27 cellular contexts compared by ENCODE assay signal in genomic region chr1:116716391-116716790, GRCh38. TPM values are rescaled to one million over a fixed set of nuclear protein-coding genes. Genes with fewer than 3 reads are reported as not detected.
"Had no signal": no experiment of that assay in that cellular context is flagged by ENCODE, and none has a peak within 500 bp of the region (broad histone marks: within the 10 kb centered on the region; RNA-seq: fewer than 3 reads in every experiment).

No MANE protein-coding gene starts in this region.

- H3K9me3 ChIP-seq: SK-N-SH had no signal

- H3K4me3 Mint-ChIP-seq: T-cell; T-helper 1 cell treated with Interleukin-12 subunit alpha and Interleukin-12 subunit beta and Interleukin-4 antibody, amounts not matched to agents 30 μg/mL and 1 μg/mL, for 36 hours had no signal

- FAIRE-seq: HepG2 had no signal

- H3K36me3 Mint-ChIP-seq: T-cell had no signal

- H3K27ac ChIP-seq: KMS-11, RWPE1 had no signal

- DNase-seq: IMR-90, Kasumi-1, MM.1S, NCI-H1092 treated with DMSO at 0.1 percent for 48 hours, NCI-H1436, NCI-H1694 treated with DMSO at 0.1 percent for 48 hours, NCI-H1930, NCI-H2081 treated with DMSO at 0.1 percent for 48 hours, NCI-H2171 treated with DMSO at 0.1 percent for 48 hours, NCI-H345, NCI-H446 treated with DMSO at 0.1 percent for 48 hours, NCI-H510A treated with DMSO at 0.1 percent for 48 hours, NCI-H69, NCI-H774, PC-3, SHP77, SK-N-SH, SW 1271, T-cell had no signal

- ATAC-seq: HepG2, Panc1, PC-3, T-cell had no signal

- H3K27ac Mint-ChIP-seq: T-cell; T-helper 1 cell treated with Interleukin-12 subunit alpha and Interleukin-12 subunit beta and Interleukin-4 antibody, amounts not matched to agents 30 μg/mL and 1 μg/mL, for 36 hours had no signal

- H3K9me3 Mint-ChIP-seq: T-cell had no signal

- H3K9ac ChIP-seq: KMS-11, SK-N-SH had no signal

- H3K4me2 ChIP-seq: KMS-11, SK-N-SH had no signal

- H3K4me1 Mint-ChIP-seq: T-cell had no signal

RNA-seq across cellular contexts. Expression of gene CD2, which starts 37.8 kb away (rescaled TPM):
- total RNA-seq: HepG2, HT1080, IMR-90, M059J, PC-3, SK-MEL-5 had no signal
- polyA plus RNA-seq: HepG2, IMR-90, SK-N-SH had no signal
